ENCODE assay signal across 15 cellular contexts in the genomic region with DNA sequence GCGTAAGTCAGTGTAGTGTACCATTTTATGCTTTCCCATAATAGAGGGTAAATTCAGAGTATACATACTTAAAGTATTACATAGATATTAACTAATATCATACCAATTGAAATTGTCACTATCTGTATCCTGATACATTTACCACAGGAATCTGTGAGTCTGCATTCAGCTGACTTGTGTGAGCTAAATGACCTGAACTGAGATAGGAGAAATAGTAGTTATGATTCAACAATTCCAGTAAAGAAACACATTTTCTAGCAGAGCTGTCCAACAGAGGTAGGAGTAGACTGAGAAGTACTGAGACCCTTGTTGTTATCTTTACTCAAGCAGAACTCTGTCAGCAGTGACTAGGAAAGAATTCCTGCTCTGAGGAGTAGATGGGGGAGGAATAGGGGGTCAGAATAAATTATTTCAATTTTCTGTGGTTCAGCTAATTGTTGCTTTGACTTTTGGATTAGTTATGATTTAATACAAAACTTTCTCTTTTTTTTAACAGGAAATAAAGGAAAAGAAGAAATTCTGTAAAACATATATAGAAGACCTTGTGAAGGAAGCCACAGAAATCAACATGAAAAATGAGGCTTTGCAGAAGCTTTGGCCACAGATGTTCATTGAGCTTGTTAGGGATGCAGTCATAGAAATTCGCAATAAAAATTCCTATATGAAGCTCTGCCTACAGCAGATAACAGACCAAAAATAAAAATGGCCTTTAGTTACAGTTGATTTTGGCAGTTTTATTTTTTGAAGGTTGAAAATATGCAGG.
DNase-seq lines count a peak whose midpoint lies in the region; ATAC-seq, FAIRE-seq and TF ChIP-seq lines count a peak whose summit lies in the region.
"Had no signal": no experiment of that assay in that cellular context is flagged by ENCODE, and none has a peak within 500 bp of the region (broad histone marks: within the 10 kb centered on the region; RNA-seq: fewer than 3 reads in every experiment).

No MANE protein-coding gene starts in this region.

- H3K79me2 ChIP-seq in fibroblast of lung (ENCODE audit: control insufficient read depth, insufficient read depth, low read length) = no peaks in the 10 kb centered on the region

- H3K36me3 ChIP-seq in fibroblast of lung (ENCODE audit: control insufficient read depth, insufficient read depth, low read length) (no peaks in the 10 kb centered on the region), Peyer's patch (no peaks in the 10 kb centered on the region), upper lobe of right lung (no peaks in the 10 kb centered on the region)

- FAIRE-seq in RCC 7860 (lab: Jason Lieb, UNC) = peak; percentile 92

- in situ Hi-C loops in Caki2 (cut with HindIII; ENCODE audit: low pct_unique_long_range_greater_than_20kb, low sequenced_read_pairs) = no loop called here

- no peaks in the 10 kb centered on the region for H4K20me1 ChIP-seq in fibroblast of lung (ENCODE audit: control insufficient read depth, extremely low read depth, insufficient read depth, low read length)

- intact Hi-C loops in upper lobe of right lung (cut with DNase I) = no loop called here

- H2AFZ ChIP-seq in fibroblast of lung (ENCODE audit: low read length) = no peak overlapping the region

- ATAC-seq in omental fat pad (ENCODE audit: low FRiP score) (peak; percentile 90), upper lobe of right lung (no peak)

- no peak for TF ChIP-seq CTCF in fibroblast of lung (conservative IDR thresholded peaks at IDR 0.05 in 1 of 2, IDR thresholded peaks at IDR 0.05 in 1 of 2; ENCODE audit: low read depth in 1 of 2, low read length in 2 of 2)
- TF ChIP-seq CTCF in omental fat pad (IDR thresholded peaks at IDR 0.05) = no peak
- TF ChIP-seq CTCF in Peyer's patch (IDR thresholded peaks at IDR 0.05) = no peak
- no peak for TF ChIP-seq CTCF in upper lobe of right lung (IDR thresholded peaks at IDR 0.05)

- peak; percentile 43 for DNase-seq in Caki2 (ENCODE audit: low read depth)
- peak; percentile 93 for DNase-seq in RCC 7860 (ENCODE audit: low spot score)
- peak; percentile 94 to 100 for DNase-seq in fibroblast of lung (ENCODE audit: low read depth in 2 of 2)
- DNase-seq in omental fat pad (ENCODE audit: low spot score) = no peak
- no peak for DNase-seq in Peyer's patch
- DNase-seq in NCI-H1105 treated with DMSO at 0.1 percent for 48 hours (lab: John Stamatoyannopoulos, UW) = no peak
- no peak for DNase-seq in SW480 (ENCODE audit: low spot score)
- no peak for DNase-seq in upper lobe of right lung
- DNase-seq: activated CD4-positive, CD25-positive, alpha-beta regulatory T cell; aorta; CD4-positive, alpha-beta memory T cell; NCI-H2029; stimulated activated CD4-positive, alpha-beta T cell treated with anti-CD3 and anti-CD28 coated beads, Interleukin-4, amount 100 ng/mL, for 4 hours; stimulated activated naive CD4-positive, alpha-beta T cell treated with Interleukin-2 at 50 U/mL for 16 hours had no signal

- peak overlapping the region; percentile 52 for H3K9ac ChIP-seq in fibroblast of lung (ENCODE audit: insufficient read depth, low read length)
- H3K9ac ChIP-seq: KMS-11 had no signal

- no peaks in the 10 kb centered on the region for H3K9me3 ChIP-seq in fibroblast of lung (ENCODE audit: control insufficient read depth, insufficient read depth, low read depth, low read length)
- H3K9me3 ChIP-seq in Peyer's patch = no peaks in the 10 kb centered on the region
- no peaks in the 10 kb centered on the region for H3K9me3 ChIP-seq in upper lobe of right lung

- peak overlapping the region; percentile 37 for H3K4me2 ChIP-seq in fibroblast of lung (ENCODE audit: extremely low read depth, insufficient read depth, low read length)
- H3K4me2 ChIP-seq: KMS-11 had no signal

- H3K4me3 ChIP-seq in fibroblast of lung (replicated peaks in 1 of 4; ENCODE audit: control extremely low read depth in 1 of 4, insufficient read depth in 1 of 4, low read depth in 3 of 4, low read length in 4 of 4) (no peak overlapping the region), Peyer's patch (no peak overlapping the region), upper lobe of right lung (no peak overlapping the region)

- peaks cover 39% of the 10 kb centered on the region for H3K4me1 ChIP-seq in fibroblast of lung (ENCODE audit: control insufficient read depth, extremely low read depth, insufficient read depth, low read length)
- no peaks in the 10 kb centered on the region for H3K4me1 ChIP-seq in Peyer's patch
- H3K4me1 ChIP-seq in upper lobe of right lung = no peaks in the 10 kb centered on the region

- H3K27me3 ChIP-seq in fibroblast of lung (ENCODE audit: control insufficient read depth, insufficient read depth, low read length) (no peaks in the 10 kb centered on the region), Peyer's patch (no peaks in the 10 kb centered on the region), upper lobe of right lung (no peaks in the 10 kb centered on the region)

- H3K27ac ChIP-seq in fibroblast of lung (ENCODE audit: insufficient read depth, low read length) (peak overlapping the region; percentile 99), Peyer's patch (no peak overlapping the region), upper lobe of right lung (no peak overlapping the region)
- H3K27ac ChIP-seq: KMS-11 had no signal

- no peak for TF ChIP-seq POLR2A in Peyer's patch (IDR thresholded peaks at IDR 0.05)

Comparison
In these comparisons a context has a peak if more than half of its experiments do, and no peak if none do; other contexts are left out.
1. DNase-seq: peak in Caki2 (single experiment), RCC 7860 (single experiment) and fibroblast of lung (2 of 2); none in omental fat pad (single experiment), Peyer's patch (0 of 3), NCI-H1105 treated with DMSO at 0.1 percent for 48 hours (single experiment), SW480 (single experiment) and upper lobe of right lung (single experiment).